In the genomic region with DNA sequence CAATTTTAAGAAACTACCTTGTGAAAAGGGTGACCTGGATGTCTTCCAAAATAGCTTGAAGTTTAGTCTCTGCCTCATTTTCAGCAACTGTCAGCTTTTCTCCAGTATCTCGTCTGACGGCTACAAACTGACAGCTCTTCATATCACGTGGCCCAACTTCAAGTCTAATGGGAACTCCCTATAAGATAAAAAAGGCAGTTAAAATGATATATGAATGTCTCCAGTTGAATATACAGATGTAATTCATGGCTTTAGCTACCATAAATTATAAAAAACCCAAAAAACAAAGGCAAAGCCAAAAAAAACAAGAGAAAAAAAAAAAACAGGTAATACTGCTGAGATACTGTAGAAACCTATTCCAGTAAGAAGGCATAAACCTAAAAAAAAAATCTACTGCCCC, we compare ENCODE assay signal across 2 cellular contexts.
A peak's percentile ranks its signal among the peaks of the same experiment; 100 is the strongest.
TF ChIP-seq lines count a peak whose summit lies in the region.

No MANE protein-coding gene starts in this region.

TF ChIP-seq in HEK293T, 16 proteins besides CTCF, POLR2A, EP300 and RAD21 (continued from another document):
- peak; percentile 57 for TF ChIP-seq PKNOX1 (IDR thresholded peaks at IDR 0.05)

TF ChIP-seq in K562, 482 proteins besides CTCF, POLR2A, EP300 and RAD21 (continues in another document):
- TF ChIP-seq ATF4 (CRISPR knock-in tag; IDR thresholded peaks at IDR 0.05), result no peak
- TF ChIP-seq KLF16 (IDR thresholded peaks at IDR 0.05), result no peak
- TF ChIP-seq ZNF121 (CRISPR knock-in tag; conservative IDR thresholded peaks at IDR 0.05), result no peak
- TF ChIP-seq, protein P1, sequence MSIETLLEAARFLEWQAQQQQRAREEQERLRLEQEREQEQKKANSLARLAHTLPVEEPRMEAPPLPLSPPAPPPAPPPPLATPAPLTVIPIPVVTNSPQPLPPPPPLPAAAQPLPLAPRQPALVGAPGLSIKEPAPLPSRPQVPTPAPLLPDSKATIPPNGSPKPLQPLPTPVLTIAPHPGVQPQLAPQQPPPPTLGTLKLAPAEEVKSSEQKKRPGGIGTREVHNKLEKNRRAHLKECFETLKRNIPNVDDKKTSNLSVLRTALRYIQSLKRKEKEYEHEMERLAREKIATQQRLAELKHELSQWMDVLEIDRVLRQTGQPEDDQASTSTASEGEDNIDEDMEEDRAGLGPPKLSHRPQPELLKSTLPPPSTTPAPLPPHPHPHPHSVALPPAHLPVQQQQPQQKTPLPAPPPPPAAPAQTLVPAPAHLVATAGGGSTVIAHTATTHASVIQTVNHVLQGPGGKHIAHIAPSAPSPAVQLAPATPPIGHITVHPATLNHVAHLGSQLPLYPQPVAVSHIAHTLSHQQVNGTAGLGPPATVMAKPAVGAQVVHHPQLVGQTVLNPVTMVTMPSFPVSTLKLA (conservative IDR thresholded peaks at IDR 0.05), result peak in 1 of 2 experiments; percentile 67; a peak in 2 of 4 replicates
- TF ChIP-seq POLR2B (IDR thresholded peaks at IDR 0.05; ENCODE audit: low read depth, partially characterized antibody), result no peak
- TF ChIP-seq GMEB1 (CRISPR knock-in tag; IDR thresholded peaks at IDR 0.05), result no peak
- no peak for TF ChIP-seq KAT7 (CRISPR knock-in tag; IDR thresholded peaks at IDR 0.05; ENCODE audit: borderline replicate concordance)
- TF ChIP-seq HIVEP1 (CRISPR knock-in tag; IDR thresholded peaks at IDR 0.05), result no peak
- no peak for TF ChIP-seq ZNF518B (CRISPR knock-in tag; IDR thresholded peaks at IDR 0.05)
- TF ChIP-seq ZNF134 (CRISPR knock-in tag; conservative IDR thresholded peaks at IDR 0.05), result no peak
- no peak for TF ChIP-seq TEAD1 (CRISPR knock-in tag; IDR thresholded peaks at IDR 0.05)
- no peak for TF ChIP-seq NFXL1 (CRISPR knock-in tag; IDR thresholded peaks at IDR 0.05)
- TF ChIP-seq MEIS2 (IDR thresholded peaks at IDR 0.05; ENCODE audit: partially characterized antibody), result peak; percentile 83
- no peak for TF ChIP-seq MCM3 (IDR thresholded peaks at IDR 0.05)
- TF ChIP-seq, protein P2, sequence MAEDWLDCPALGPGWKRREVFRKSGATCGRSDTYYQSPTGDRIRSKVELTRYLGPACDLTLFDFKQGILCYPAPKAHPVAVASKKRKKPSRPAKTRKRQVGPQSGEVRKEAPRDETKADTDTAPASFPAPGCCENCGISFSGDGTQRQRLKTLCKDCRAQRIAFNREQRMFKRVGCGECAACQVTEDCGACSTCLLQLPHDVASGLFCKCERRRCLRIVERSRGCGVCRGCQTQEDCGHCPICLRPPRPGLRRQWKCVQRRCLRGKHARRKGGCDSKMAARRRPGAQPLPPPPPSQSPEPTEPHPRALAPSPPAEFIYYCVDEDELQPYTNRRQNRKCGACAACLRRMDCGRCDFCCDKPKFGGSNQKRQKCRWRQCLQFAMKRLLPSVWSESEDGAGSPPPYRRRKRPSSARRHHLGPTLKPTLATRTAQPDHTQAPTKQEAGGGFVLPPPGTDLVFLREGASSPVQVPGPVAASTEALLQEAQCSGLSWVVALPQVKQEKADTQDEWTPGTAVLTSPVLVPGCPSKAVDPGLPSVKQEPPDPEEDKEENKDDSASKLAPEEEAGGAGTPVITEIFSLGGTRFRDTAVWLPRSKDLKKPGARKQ (CRISPR knock-in tag; IDR thresholded peaks at IDR 0.05), result no peak
- TF ChIP-seq MTA3 (IDR thresholded peaks at IDR 0.05; ENCODE audit: borderline replicate concordance), result no peak
- no peak for TF ChIP-seq IRF1 (CRISPR knock-in tag; IDR thresholded peaks at IDR 0.05; ENCODE audit: borderline replicate concordance)
- no peak for TF ChIP-seq KLF1 (tag; IDR thresholded peaks at IDR 0.05)
- no peak for TF ChIP-seq PURB (CRISPR knock-in tag; IDR thresholded peaks at IDR 0.05; ENCODE audit: low read depth)
- TF ChIP-seq TCF7L2 (IDR thresholded peaks at IDR 0.05; ENCODE audit: low read depth, low read length), result no peak
- TF ChIP-seq CBFA2T2 (conservative IDR thresholded peaks at IDR 0.05), result peak; percentile 38; the same call in 1 of the 2 replicates
- TF ChIP-seq L3MBTL2 (IDR thresholded peaks at IDR 0.05), result no peak
- no peak for TF ChIP-seq TAF15 (IDR thresholded peaks at IDR 0.05; ENCODE audit: low read depth, low read length)
- no peak for TF ChIP-seq NFATC3 (IDR thresholded peaks at IDR 0.05)
- TF ChIP-seq, protein P3, sequence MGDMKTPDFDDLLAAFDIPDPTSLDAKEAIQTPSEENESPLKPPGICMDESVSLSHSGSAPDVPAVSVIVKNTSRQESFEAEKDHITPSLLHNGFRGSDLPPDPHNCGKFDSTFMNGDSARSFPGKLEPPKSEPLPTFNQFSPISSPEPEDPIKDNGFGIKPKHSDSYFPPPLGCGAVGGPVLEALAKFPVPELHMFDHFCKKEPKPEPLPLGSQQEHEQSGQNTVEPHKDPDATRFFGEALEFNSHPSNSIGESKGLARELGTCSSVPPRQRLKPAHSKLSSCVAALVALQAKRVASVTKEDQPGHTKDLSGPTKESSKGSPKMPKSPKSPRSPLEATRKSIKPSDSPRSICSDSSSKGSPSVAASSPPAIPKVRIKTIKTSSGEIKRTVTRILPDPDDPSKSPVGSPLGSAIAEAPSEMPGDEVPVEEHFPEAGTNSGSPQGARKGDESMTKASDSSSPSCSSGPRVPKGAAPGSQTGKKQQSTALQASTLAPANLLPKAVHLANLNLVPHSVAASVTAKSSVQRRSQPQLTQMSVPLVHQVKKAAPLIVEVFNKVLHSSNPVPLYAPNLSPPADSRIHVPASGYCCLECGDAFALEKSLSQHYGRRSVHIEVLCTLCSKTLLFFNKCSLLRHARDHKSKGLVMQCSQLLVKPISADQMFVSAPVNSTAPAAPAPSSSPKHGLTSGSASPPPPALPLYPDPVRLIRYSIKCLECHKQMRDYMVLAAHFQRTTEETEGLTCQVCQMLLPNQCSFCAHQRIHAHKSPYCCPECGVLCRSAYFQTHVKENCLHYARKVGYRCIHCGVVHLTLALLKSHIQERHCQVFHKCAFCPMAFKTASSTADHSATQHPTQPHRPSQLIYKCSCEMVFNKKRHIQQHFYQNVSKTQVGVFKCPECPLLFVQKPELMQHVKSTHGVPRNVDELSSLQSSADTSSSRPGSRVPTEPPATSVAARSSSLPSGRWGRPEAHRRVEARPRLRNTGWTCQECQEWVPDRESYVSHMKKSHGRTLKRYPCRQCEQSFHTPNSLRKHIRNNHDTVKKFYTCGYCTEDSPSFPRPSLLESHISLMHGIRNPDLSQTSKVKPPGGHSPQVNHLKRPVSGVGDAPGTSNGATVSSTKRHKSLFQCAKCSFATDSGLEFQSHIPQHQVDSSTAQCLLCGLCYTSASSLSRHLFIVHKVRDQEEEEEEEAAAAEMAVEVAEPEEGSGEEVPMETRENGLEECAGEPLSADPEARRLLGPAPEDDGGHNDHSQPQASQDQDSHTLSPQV (IDR thresholded peaks at IDR 0.05), result no peak
- no peak for TF ChIP-seq NR3C1 (CRISPR knock-in tag; IDR thresholded peaks at IDR 0.05)
- no peak for TF ChIP-seq E2F5 (CRISPR knock-in tag; IDR thresholded peaks at IDR 0.05)
- no peak for TF ChIP-seq DPF2 (IDR thresholded peaks at IDR 0.05)
- no peak for TF ChIP-seq BDP1 (IDR thresholded peaks at IDR 0.05; ENCODE audit: insufficient read depth, insufficient read length)
- TF ChIP-seq SETDB1 (IDR thresholded peaks at IDR 0.05; ENCODE audit: low read length), result no peak
- 0 out of 2 replicates have a peak, but pooled peaks have one; percentile 25 for TF ChIP-seq SMARCA4 (IDR thresholded peaks at IDR 0.05)
- TF ChIP-seq ZNF75A (CRISPR knock-in tag; IDR thresholded peaks at IDR 0.05), result no peak
- no peak for TF ChIP-seq TFAM (CRISPR knock-in tag; conservative IDR thresholded peaks at IDR 0.05)
- TF ChIP-seq HDAC6 (IDR thresholded peaks at IDR 0.05; ENCODE audit: low read depth, low read length), result no peak
- TF ChIP-seq, protein P4, sequence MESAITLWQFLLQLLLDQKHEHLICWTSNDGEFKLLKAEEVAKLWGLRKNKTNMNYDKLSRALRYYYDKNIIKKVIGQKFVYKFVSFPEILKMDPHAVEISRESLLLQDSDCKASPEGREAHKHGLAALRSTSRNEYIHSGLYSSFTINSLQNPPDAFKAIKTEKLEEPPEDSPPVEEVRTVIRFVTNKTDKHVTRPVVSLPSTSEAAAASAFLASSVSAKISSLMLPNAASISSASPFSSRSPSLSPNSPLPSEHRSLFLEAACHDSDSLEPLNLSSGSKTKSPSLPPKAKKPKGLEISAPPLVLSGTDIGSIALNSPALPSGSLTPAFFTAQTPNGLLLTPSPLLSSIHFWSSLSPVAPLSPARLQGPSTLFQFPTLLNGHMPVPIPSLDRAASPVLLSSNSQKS (CRISPR knock-in tag; IDR thresholded peaks at IDR 0.05), result no peak
- TF ChIP-seq ZNF551 (CRISPR knock-in tag; IDR thresholded peaks at IDR 0.05), result no peak
- TF ChIP-seq STAT5B (CRISPR knock-in tag; IDR thresholded peaks at IDR 0.05), result no peak
- no peak for TF ChIP-seq LEF1 (IDR thresholded peaks at IDR 0.05)
- TF ChIP-seq ZNF316 (IDR thresholded peaks at IDR 0.05), result peak; percentile 64
- no peak for TF ChIP-seq COPS2 (conservative IDR thresholded peaks at IDR 0.05)
- TF ChIP-seq ZNF707 (CRISPR knock-in tag; conservative IDR thresholded peaks at IDR 0.05), result no peak
- TF ChIP-seq ZNF140 (CRISPR knock-in tag; IDR thresholded peaks at IDR 0.05), result no peak
- TF ChIP-seq, protein P5, sequence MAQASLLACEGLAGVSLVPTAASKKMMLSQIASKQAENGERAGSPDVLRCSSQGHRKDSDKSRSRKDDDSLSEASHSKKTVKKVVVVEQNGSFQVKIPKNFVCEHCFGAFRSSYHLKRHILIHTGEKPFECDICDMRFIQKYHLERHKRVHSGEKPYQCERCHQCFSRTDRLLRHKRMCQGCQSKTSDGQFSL (CRISPR knock-in tag; IDR thresholded peaks at IDR 0.05), result no peak
- TF ChIP-seq, protein P5 (tag; IDR thresholded peaks at IDR 0.05), result no peak
- TF ChIP-seq HMGN3 (IDR thresholded peaks at IDR 0.05; ENCODE audit: borderline replicate concordance, extremely low read depth, insufficient read length, low read depth, low read length), result no peak
- no peak for TF ChIP-seq BMI1 (IDR thresholded peaks at IDR 0.05; ENCODE audit: low read length)
- no peak for TF ChIP-seq RUNX1 (IDR thresholded peaks at IDR 0.05; ENCODE audit: low read depth)
- TF ChIP-seq ZC3H8 (IDR thresholded peaks at IDR 0.05), result no peak
- no peak for TF ChIP-seq CBFA2T3 (IDR thresholded peaks at IDR 0.05)
- no peak for TF ChIP-seq RBM39 (optimal IDR thresholded peaks at IDR 0.05; ENCODE audit: low read depth, low read length)
- TF ChIP-seq PTBP1 (IDR thresholded peaks at IDR 0.05; ENCODE audit: low read depth, low read length), result no peak
- peak; percentile 15; the same call in 1 of the 2 replicates for TF ChIP-seq SUPT5H (IDR thresholded peaks at IDR 0.05)
- TF ChIP-seq GATAD2A (IDR thresholded peaks at IDR 0.05), result no peak
- no peak for TF ChIP-seq MXI1 (IDR thresholded peaks at IDR 0.05; ENCODE audit: low read depth, low read length)
- no peak for TF ChIP-seq ARNT (IDR thresholded peaks at IDR 0.05)
